Comparison of ENCODE assay signal across 15 cellular contexts in the genomic region with DNA sequence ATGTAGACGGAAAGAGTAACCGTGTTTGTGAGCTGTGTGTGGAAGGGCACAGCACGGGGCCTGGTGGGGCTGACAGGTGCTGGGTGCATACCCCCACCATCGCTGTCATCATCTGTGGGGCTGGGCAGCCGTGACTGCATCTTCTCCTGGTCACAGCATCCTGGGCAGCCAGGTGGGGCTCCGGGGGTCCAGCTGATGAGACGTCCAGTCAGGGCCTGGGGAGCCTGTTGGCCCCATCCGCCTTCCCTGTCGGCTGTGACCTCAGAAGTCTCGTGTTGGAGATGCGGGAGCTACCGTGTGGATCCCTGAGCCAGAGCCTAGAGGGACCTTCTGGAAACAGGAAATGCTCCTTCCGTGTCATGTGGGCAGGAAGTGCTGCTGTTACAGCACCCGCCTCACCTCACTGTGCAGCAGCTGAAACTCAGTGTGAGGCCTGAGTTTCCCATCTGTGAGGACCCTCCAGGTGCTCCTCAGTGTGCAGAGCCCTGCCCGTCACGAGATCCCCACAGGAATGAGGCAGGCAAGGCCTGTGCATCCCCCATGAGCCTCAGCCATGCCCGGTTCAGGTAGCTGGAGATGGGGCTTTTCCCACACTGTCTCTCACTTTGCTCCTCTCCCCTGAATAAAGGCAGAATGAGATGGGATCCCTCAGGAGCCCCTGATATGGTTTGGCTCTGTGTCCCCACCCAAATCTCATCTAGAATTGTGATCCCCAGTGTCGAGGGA.
DNase-seq lines count a peak whose midpoint lies in the region; ATAC-seq and TF ChIP-seq lines count a peak whose summit lies in the region.
"Had no signal": no experiment of that assay in that cellular context is flagged by ENCODE, and none has a peak within 500 bp of the region (broad histone marks: within the 10 kb centered on the region; RNA-seq: fewer than 3 reads in every experiment).

No MANE protein-coding gene starts in this region.

- H3K4me3 Mint-ChIP-seq in activated naive CD8-positive, alpha-beta T cell treated with anti-CD3 and anti-CD28 coated beads, Interleukin-2, amount 10 ng/mL, durations not matched to agents 7 days and 5 days = no peak overlapping the region
- no peak overlapping the region for H3K4me3 Mint-ChIP-seq in activated naive CD8-positive, alpha-beta T cell treated with anti-CD3 and anti-CD28 coated beads, Interleukin-2, amount 50 U/mL, for 24 hours
- H3K4me3 Mint-ChIP-seq in central memory CD8-positive, alpha-beta T cell = peak overlapping the region; percentile 30
- H3K4me3 Mint-ChIP-seq: stimulated activated naive CD8-positive, alpha-beta T cell treated with anti-CD3 and anti-CD28 coated beads, Interleukin-15, Interleukin-2, amounts not matched to agents 100 ng/mL and 50 ng/mL, for 24 hours had no signal

- ATAC-seq in activated naive CD8-positive, alpha-beta T cell treated with anti-CD3 and anti-CD28 coated beads, Interleukin-2, amount 10 ng/mL, durations not matched to agents 7 days and 5 days (ENCODE audit: low read depth) = peak; percentile 79
- no peak for ATAC-seq in activated naive CD8-positive, alpha-beta T cell treated with anti-CD3 and anti-CD28 coated beads, Interleukin-2, amount 50 U/mL, for 24 hours
- ATAC-seq in central memory CD8-positive, alpha-beta T cell (replicated peaks; ENCODE audit: extremely low read depth, poor library complexity, severe bottlenecking) = no peak
- ATAC-seq in lower lobe of right lung (peak in 1 of 2 donors; percentile 14), foreskin keratinocyte (no peak), GM21390 (IDR thresholded peaks at IDR 0.05; ENCODE audit: unreplicated experiment) (no peak)
- ATAC-seq: activated naive CD4-positive, alpha-beta T cell treated with anti-CD3 and anti-CD28 coated beads, Interleukin-2, amount 50 U/mL, for 72 hours; pancreas had no signal

- peaks cover 10% of the 10 kb centered on the region for H3K9me3 Mint-ChIP-seq in activated naive CD8-positive, alpha-beta T cell treated with anti-CD3 and anti-CD28 coated beads, Interleukin-2, amount 10 ng/mL, durations not matched to agents 7 days and 5 days
- peaks cover 4% of the 10 kb centered on the region for H3K9me3 Mint-ChIP-seq in activated naive CD8-positive, alpha-beta T cell treated with anti-CD3 and anti-CD28 coated beads, Interleukin-2, amount 50 U/mL, for 24 hours
- H3K9me3 Mint-ChIP-seq in central memory CD8-positive, alpha-beta T cell = no peaks in the 10 kb centered on the region
- H3K9me3 Mint-ChIP-seq: stimulated activated naive CD8-positive, alpha-beta T cell treated with anti-CD3 and anti-CD28 coated beads, Interleukin-15, Interleukin-2, amounts not matched to agents 100 ng/mL and 50 ng/mL, for 24 hours had no signal

- TF ChIP-seq CTCF in lower lobe of right lung (IDR thresholded peaks at IDR 0.05) (no peak), foreskin keratinocyte (conservative IDR thresholded peaks at IDR 0.05) (no peak)

- H3K4me1 ChIP-seq in lower lobe of right lung (peaks cover 18% of the 10 kb centered on the region), foreskin keratinocyte (peaks cover 5% of the 10 kb centered on the region)
- H3K4me1 ChIP-seq: pancreas had no signal

- H3K4me1 Mint-ChIP-seq in activated naive CD8-positive, alpha-beta T cell treated with anti-CD3 and anti-CD28 coated beads, Interleukin-2, amount 10 ng/mL, durations not matched to agents 7 days and 5 days = peaks cover 12% of the 10 kb centered on the region
- peaks cover 8% of the 10 kb centered on the region for H3K4me1 Mint-ChIP-seq in activated naive CD8-positive, alpha-beta T cell treated with anti-CD3 and anti-CD28 coated beads, Interleukin-2, amount 50 U/mL, for 24 hours
- H3K4me1 Mint-ChIP-seq in central memory CD8-positive, alpha-beta T cell = peaks cover 12% of the 10 kb centered on the region

- no peaks in the 10 kb centered on the region for H3K36me3 ChIP-seq in lower lobe of right lung
- H3K36me3 ChIP-seq: pancreas had no signal

- H3K27me3 Mint-ChIP-seq in activated naive CD8-positive, alpha-beta T cell treated with anti-CD3 and anti-CD28 coated beads, Interleukin-2, amount 10 ng/mL, durations not matched to agents 7 days and 5 days = no peaks in the 10 kb centered on the region
- no peaks in the 10 kb centered on the region for H3K27me3 Mint-ChIP-seq in activated naive CD8-positive, alpha-beta T cell treated with anti-CD3 and anti-CD28 coated beads, Interleukin-2, amount 50 U/mL, for 24 hours
- no peaks in the 10 kb centered on the region for H3K27me3 Mint-ChIP-seq in central memory CD8-positive, alpha-beta T cell
- H3K27me3 Mint-ChIP-seq: stimulated activated naive CD8-positive, alpha-beta T cell treated with anti-CD3 and anti-CD28 coated beads, Interleukin-15, Interleukin-2, amounts not matched to agents 100 ng/mL and 50 ng/mL, for 24 hours had no signal

- H3K36me3 Mint-ChIP-seq in activated naive CD8-positive, alpha-beta T cell treated with anti-CD3 and anti-CD28 coated beads, Interleukin-2, amount 10 ng/mL, durations not matched to agents 7 days and 5 days = peaks cover 2% of the 10 kb centered on the region
- no peaks in the 10 kb centered on the region for H3K36me3 Mint-ChIP-seq in activated naive CD8-positive, alpha-beta T cell treated with anti-CD3 and anti-CD28 coated beads, Interleukin-2, amount 50 U/mL, for 24 hours (ENCODE audit: low read depth)
- peaks cover 1% of the 10 kb centered on the region for H3K36me3 Mint-ChIP-seq in central memory CD8-positive, alpha-beta T cell (ENCODE audit: insufficient read depth)

- H3K4me3 ChIP-seq in lower lobe of right lung = no peak overlapping the region
- H3K4me3 ChIP-seq: pancreas had no signal

- POLR2A ChIA-PET in activated naive CD8-positive, alpha-beta T cell treated with anti-CD3 and anti-CD28 coated beads, Interleukin-2, amount 10 ng/mL, durations not matched to agents 7 days and 5 days (lab: Charles Lee) = interaction anchor here (1.1 kb wide), 1 partner anchor 8 kb away, joined by 3 read pairs; no protein-coding TSS in a partner anchor

- H3K27ac ChIP-seq in lower lobe of right lung = peak overlapping the region; percentile 36
- H3K27ac ChIP-seq in foreskin keratinocyte = no peak overlapping the region
- H3K27ac ChIP-seq: pancreas, VCaP had no signal

- H3K27me3 ChIP-seq in lower lobe of right lung (ENCODE audit: low read depth) = no peaks in the 10 kb centered on the region
- no peaks in the 10 kb centered on the region for H3K27me3 ChIP-seq in foreskin keratinocyte
- H3K27me3 ChIP-seq: pancreas had no signal

- no peak for DNase-seq in activated naive CD8-positive, alpha-beta T cell treated with anti-CD3 and anti-CD28 coated beads, Interleukin-2, amount 10 ng/mL, durations not matched to agents 7 days and 5 days
- DNase-seq in activated naive CD8-positive, alpha-beta T cell treated with anti-CD3 and anti-CD28 coated beads, Interleukin-2, amount 50 U/mL, for 24 hours = no peak
- DNase-seq in central memory CD8-positive, alpha-beta T cell (ENCODE audit: low spot score in 2 of 2) = peak in 1 of 2 donors; percentile 8
- no peak for DNase-seq in lower lobe of right lung
- DNase-seq in ureter (ENCODE audit: low spot score) = peak; percentile 35
- DNase-seq in foreskin keratinocyte = no peak
- no peak for DNase-seq in NCI-H2227 (lab: John Stamatoyannopoulos, UW; ENCODE audit: unreplicated experiment)
- DNase-seq: effector CD4-positive, alpha-beta T cell; NCI-H1105 treated with DMSO at 0.1 percent for 48 hours; NCI-H2171 had no signal

- H3K27ac Mint-ChIP-seq in activated naive CD8-positive, alpha-beta T cell treated with anti-CD3 and anti-CD28 coated beads, Interleukin-2, amount 10 ng/mL, durations not matched to agents 7 days and 5 days = peak overlapping the region; percentile 63
- no peak overlapping the region for H3K27ac Mint-ChIP-seq in activated naive CD8-positive, alpha-beta T cell treated with anti-CD3 and anti-CD28 coated beads, Interleukin-2, amount 50 U/mL, for 24 hours
- H3K27ac Mint-ChIP-seq in central memory CD8-positive, alpha-beta T cell (ENCODE audit: low read depth) = peak overlapping the region; percentile 74
- H3K27ac Mint-ChIP-seq: stimulated activated naive CD8-positive, alpha-beta T cell treated with anti-CD3 and anti-CD28 coated beads, Interleukin-15, Interleukin-2, amounts not matched to agents 100 ng/mL and 50 ng/mL, for 24 hours had no signal

- H3K9me3 ChIP-seq in lower lobe of right lung = peaks cover 11% of the 10 kb centered on the region
- H3K9me3 ChIP-seq: pancreas had no signal

- intact Hi-C loops in lower lobe of right lung (cut with DNase I) = no loop called here
